In genomic region chr12:110417113-110417512, GRCh38 we compare ENCODE assay signal across 1 cellular context.
TF ChIP-seq lines count a peak whose summit lies in the region.

No MANE protein-coding gene starts in this region.

TF ChIP-seq in GM12878, 131 proteins besides CTCF, POLR2A, EP300 and RAD21:
- peak; percentile 29; the same call in 1 of the 2 replicates for TF ChIP-seq ZNF384 (IDR thresholded peaks at IDR 0.05; ENCODE audit: borderline replicate concordance, low read depth, low read length)
